21 cellular contexts compared by ENCODE assay signal in the genomic region with DNA sequence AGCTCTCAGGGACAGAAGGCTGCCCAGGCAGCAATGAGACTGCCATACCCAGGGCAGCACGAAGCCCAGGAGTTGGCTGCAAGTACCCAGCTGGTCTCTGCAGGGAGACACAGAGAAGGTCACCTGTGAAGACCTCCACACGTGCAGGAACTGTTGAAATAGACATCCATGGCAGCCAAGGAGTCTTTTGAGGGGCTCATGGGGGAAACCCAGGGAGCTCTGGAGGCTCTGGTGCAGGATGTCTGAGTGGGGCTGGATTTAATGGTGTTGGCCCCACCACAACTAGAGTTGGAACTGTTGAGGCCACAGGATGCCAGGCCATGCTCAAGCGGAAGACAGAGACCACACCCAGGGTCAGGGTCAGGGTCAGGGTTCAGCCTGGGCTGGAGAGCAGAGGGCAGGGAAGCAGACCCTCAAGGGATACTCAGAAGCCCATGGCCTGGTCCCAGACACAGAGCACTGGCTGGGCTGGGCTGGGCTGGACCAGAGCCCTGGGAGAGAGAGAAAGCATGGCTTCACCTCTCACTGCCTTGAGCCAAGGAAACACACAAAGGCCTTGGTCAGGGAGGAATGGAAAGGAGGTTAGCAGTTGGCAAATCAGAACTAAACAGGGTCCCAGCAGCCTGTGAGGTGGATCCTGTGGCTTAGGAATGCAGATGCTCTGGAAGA.
"Had no signal": no experiment of that assay in that cellular context is flagged by ENCODE, and none has a peak within 500 bp of the region (broad histone marks: within the 10 kb centered on the region; RNA-seq: fewer than 3 reads in every experiment).

No MANE protein-coding gene starts in this region.

- H3K27me3 ChIP-seq: brain microvascular endothelial cell, colonic mucosa, left lung, neural progenitor cell, pancreas, transverse colon had no signal

- DNase-seq: activated CD4-positive, alpha-beta T cell treated with anti-CD3 and anti-CD28 coated beads, Interleukin-2, amount 50 U/mL, for 1 hour; activated CD8-positive, alpha-beta memory T cell treated with anti-CD3 and anti-CD28 coated beads, Interleukin-2, amount 50 U/mL, for 4 hours; activated effector memory CD4-positive, alpha-beta T cell treated with anti-CD3 and anti-CD28 coated beads, Interleukin-2, amount 50 U/mL, for 16 hours; activated naive CD4-positive, alpha-beta T cell treated with anti-CD3 and anti-CD28 coated beads, Interleukin-2, amount 50 U/mL, for 16 hours; activated T-cell treated with anti-CD3 and anti-CD28 coated beads, Interleukin-2, amount 50 U/mL, for 48 hours; brain microvascular endothelial cell; central memory CD4-positive, alpha-beta T cell; colonic mucosa; erythroblast; left lung; mammary epithelial cell; naive thymus-derived CD4-positive, alpha-beta T cell; stimulated activated CD4-positive, alpha-beta T cell treated with anti-CD3 and anti-CD28 coated beads, Interleukin-2, amount 100 ng/mL, for 24 hours; stimulated activated naive CD4-positive, alpha-beta T cell treated with Interleukin-2 at 50 U/mL for 16 hours; T-helper 9 cell; transverse colon had no signal

- H3K36me3 ChIP-seq: brain microvascular endothelial cell, colonic mucosa, neural progenitor cell, pancreas, transverse colon had no signal

- H2AFZ ChIP-seq: neural progenitor cell had no signal

- H3K4me3 ChIP-seq: colonic mucosa, left lung, neural progenitor cell, pancreas, transverse colon had no signal

- H3K4me2 ChIP-seq: neural progenitor cell had no signal

- ATAC-seq: left lung; naive thymus-derived CD4-positive, alpha-beta T cell; pancreas; T-cell had no signal

- H3K4me1 ChIP-seq: colonic mucosa, left lung, pancreas, transverse colon had no signal

- H3K9me3 ChIP-seq: colonic mucosa, pancreas, transverse colon had no signal

- H3K27ac ChIP-seq: brain microvascular endothelial cell, colonic mucosa, left lung, neural progenitor cell, pancreas, transverse colon had no signal

- FAIRE-seq: endometrium, frontal cortex, pancreas had no signal

- H3K9ac ChIP-seq: neural progenitor cell had no signal
